Comparison of ENCODE assay signal across 28 cellular contexts in genomic region chr6:43967692-43968091, GRCh38.
"Had no signal": no experiment of that assay in that cellular context is flagged by ENCODE, and none has a peak within 500 bp of the region (broad histone marks: within the 10 kb centered on the region; RNA-seq: fewer than 3 reads in every experiment).

No MANE protein-coding gene starts in this region.

- H3K79me2 ChIP-seq: hepatocyte, parathyroid adenoma had no signal

- H3K4me1 Mint-ChIP-seq: memory B cell; naive B cell; stimulated activated memory B cell treated with anti-CD40 and anti-IgM and Interleukin-4, amounts not matched to agents 10 μg/mL and 1 μg/mL and 100 μg/mL, for 72 hours had no signal

- H3K36me3 Mint-ChIP-seq: memory B cell; mesothelial cell of epicardium; naive B cell; natural killer cell treated with Interleukin-12 subunit alpha and Interleukin-12 subunit beta and Interleukin-15 and Interleukin-18, amount 100 ng/mL, for 72 hours; stimulated activated memory B cell treated with anti-CD40 and anti-IgM and Interleukin-4, amounts not matched to agents 10 μg/mL and 1 μg/mL and 100 μg/mL, for 72 hours had no signal

- H3K27me3 ChIP-seq: gastrocnemius medialis, heart left ventricle, hepatocyte, sigmoid colon, testis, tibial artery, upper lobe of left lung, uterus had no signal

- H2AFZ ChIP-seq: hepatocyte, parathyroid adenoma had no signal

- DNase-seq: cortex of kidney; effector CD4-positive, alpha-beta T cell; foreskin fibroblast; gastrocnemius medialis; heart left ventricle; kidney; mucosa of descending colon; naive B cell; sigmoid colon; stimulated activated CD4-positive, alpha-beta T cell treated with anti-CD3 and anti-CD28 coated beads, Interleukin-2, amount 100 ng/mL, for 24 hours; stimulated activated CD4-positive, alpha-beta T cell treated with anti-CD3 and anti-CD28 coated beads, Interleukin-4, amount 100 ng/mL, for 24 hours; stimulated activated naive CD8-positive, alpha-beta T cell treated with anti-CD3 and anti-CD28 coated beads, Interleukin-15, Interleukin-2, amounts not matched to agents 100 U/mL and 50 U/mL, for 24 hours; substantia nigra; testis; tibial artery; uterus had no signal

- H3K27ac ChIP-seq: gastrocnemius medialis, heart left ventricle, hepatocyte, neutrophil, parathyroid adenoma, sigmoid colon, testis, tibial artery, upper lobe of left lung, uterus had no signal

- H3K9me3 ChIP-seq: gastrocnemius medialis, heart left ventricle, mucosa of descending colon, neutrophil, sigmoid colon, testis, tibial artery, upper lobe of left lung, uterus had no signal

- ATAC-seq: gastrocnemius medialis; heart left ventricle; left lobe of liver; mucosa of descending colon; natural killer cell treated with Interleukin-12 subunit alpha and Interleukin-12 subunit beta and Interleukin-15 and Interleukin-18, amount 100 ng/mL, for 72 hours; stimulated activated memory B cell treated with anti-CD40 and anti-IgM and Interleukin-4, amounts not matched to agents 10 μg/mL and 1 μg/mL and 100 μg/mL, for 72 hours; stimulated activated naive CD8-positive, alpha-beta T cell treated with anti-CD3 and anti-CD28 coated beads, Interleukin-15, Interleukin-2, amounts not matched to agents 100 U/mL and 50 U/mL, for 24 hours had no signal

- H3K9ac ChIP-seq: parathyroid adenoma had no signal

- H3K4me3 Mint-ChIP-seq: memory B cell; mesothelial cell of epicardium; naive B cell; natural killer cell treated with Interleukin-12 subunit alpha and Interleukin-12 subunit beta and Interleukin-15 and Interleukin-18, amount 100 ng/mL, for 72 hours; neural crest cell; stimulated activated memory B cell treated with anti-CD40 and anti-IgM and Interleukin-4, amounts not matched to agents 10 μg/mL and 1 μg/mL and 100 μg/mL, for 72 hours had no signal

- H3K27ac Mint-ChIP-seq: memory B cell; mesothelial cell of epicardium; natural killer cell treated with Interleukin-12 subunit alpha and Interleukin-12 subunit beta and Interleukin-15 and Interleukin-18, amount 100 ng/mL, for 72 hours; progenitor cell of endocrine pancreas; stimulated activated memory B cell treated with anti-CD40 and anti-IgM and Interleukin-4, amounts not matched to agents 10 μg/mL and 1 μg/mL and 100 μg/mL, for 72 hours had no signal

- H3K4me3 ChIP-seq: gastrocnemius medialis, heart left ventricle, hepatocyte, lung, mucosa of descending colon, sigmoid colon, testis, tibial artery, upper lobe of left lung, uterus had no signal

- FAIRE-seq: kidney had no signal

- H3K9me3 Mint-ChIP-seq: memory B cell; mesothelial cell of epicardium; naive B cell; natural killer cell treated with Interleukin-12 subunit alpha and Interleukin-12 subunit beta and Interleukin-15 and Interleukin-18, amount 100 ng/mL, for 72 hours; stimulated activated memory B cell treated with anti-CD40 and anti-IgM and Interleukin-4, amounts not matched to agents 10 μg/mL and 1 μg/mL and 100 μg/mL, for 72 hours had no signal

- H3K36me3 ChIP-seq: gastrocnemius medialis, heart left ventricle, neutrophil, sigmoid colon, tibial artery, upper lobe of left lung, uterus had no signal

- H3K4me1 ChIP-seq: parathyroid adenoma had no signal

- H3K4me2 ChIP-seq: hepatocyte had no signal
